15 cellular contexts compared by ENCODE assay signal in genomic region chr1:115665319-115665718, GRCh38. TPM values are rescaled to one million over a fixed set of nuclear protein-coding genes. Genes with fewer than 3 reads are reported as not detected.
DNase-seq lines count a peak whose midpoint lies in the region; ATAC-seq, FAIRE-seq and TF ChIP-seq lines count a peak whose summit lies in the region.
"Had no signal": no experiment of that assay in that cellular context is flagged by ENCODE, and none has a peak within 500 bp of the region (broad histone marks: within the 10 kb centered on the region; RNA-seq: fewer than 3 reads in every experiment).

No MANE protein-coding gene starts in this region.

- ATAC-seq in mucosa of descending colon = peak; percentile 83
- ATAC-seq: effector memory CD8-positive, alpha-beta T cell had no signal

- H3K4me1 ChIP-seq in mucosa of descending colon (ENCODE audit: low read depth) (peaks cover 3% of the 10 kb centered on the region), kidney (ENCODE audit: control insufficient read depth in 1 of 2, insufficient read depth in 1 of 2, low read depth in 1 of 2, low read length in 2 of 2) (no peaks in the 10 kb centered on the region)
- H3K4me1 ChIP-seq: neural progenitor cell had no signal

- FAIRE-seq in kidney (lab: Jason Lieb, UNC) = no peak

- in situ Hi-C loops in G401 (cut with HindIII; ENCODE audit: low sequenced_read_pairs) = no loop called here

- TF ChIP-seq CTCF in mucosa of descending colon (IDR thresholded peaks at IDR 0.05) = no peak
- no peak for TF ChIP-seq CTCF in kidney (IDR thresholded peaks at IDR 0.05; ENCODE audit: borderline replicate concordance, extremely low read depth, insufficient read depth)

- intact Hi-C loops in mucosa of descending colon (cut with DNase I, micrococcal nuclease) (no loop called here), kidney (cut with DNase I) (no loop called here)

- H3K36me3 ChIP-seq in mucosa of descending colon (ENCODE audit: low read depth) = no peaks in the 10 kb centered on the region
- peaks cover 8 to 22% of the 10 kb centered on the region in 2 donors for H3K36me3 ChIP-seq in kidney (ENCODE audit: control insufficient read depth in 1 of 2, insufficient read depth in 2 of 2, low read length in 2 of 2)
- H3K36me3 ChIP-seq: neural progenitor cell had no signal

- H3K9ac ChIP-seq in kidney (ENCODE audit: low read length in 2 of 2) = no peak overlapping the region
- H3K9ac ChIP-seq: neural progenitor cell had no signal

- no peak overlapping the region for H3K27ac ChIP-seq in kidney (ENCODE audit: low read depth in 2 of 2, low read length in 2 of 2)
- H3K27ac ChIP-seq: neural progenitor cell had no signal

- H3K4me3 ChIP-seq in mucosa of descending colon = no peak overlapping the region
- no peak overlapping the region for H3K4me3 ChIP-seq in kidney (ENCODE audit: low read length in 2 of 2)
- H3K4me3 ChIP-seq: neural progenitor cell had no signal

- DNase-seq in G401 (ENCODE audit: low spot score) (peak; percentile 11), NCI-H1105 treated with DMSO at 0.1 percent for 48 hours (lab: John Stamatoyannopoulos, UW) (peak; percentile 90), SW480 (ENCODE audit: low spot score) (peak; percentile 40), mucosa of descending colon (peak in 1 of 3 donors; percentile 54), NCI-H1694 treated with DMSO at 0.1 percent for 48 hours (lab: John Stamatoyannopoulos, UW) (no peak), kidney (no peak), COLO829 (ENCODE audit: low spot score) (no peak)
- DNase-seq: activated CD4-positive, alpha-beta T cell treated with anti-CD3 and anti-CD28 coated beads for 1 hour; activated effector memory CD4-positive, alpha-beta T cell treated with anti-CD3 and anti-CD28 coated beads, Interleukin-2, amount 50 U/mL, for 16 hours; amniotic stem cell; DMS 273 treated with DMSO at 0.1 percent for 48 hours; effector memory CD8-positive, alpha-beta T cell; hippocampal formation; stimulated activated CD4-positive, alpha-beta T cell treated with anti-CD3 and anti-CD28 coated beads, Interleukin-12 subunit alpha, Interleukin-12 subunit beta, amount 100 ng/mL, for 4 hours had no signal

- no peaks in the 10 kb centered on the region for H3K9me3 ChIP-seq in mucosa of descending colon
- no peaks in the 10 kb centered on the region for H3K9me3 ChIP-seq in kidney (ENCODE audit: control insufficient read depth in 1 of 2, low read length in 2 of 2)

RNA-seq across cellular contexts. Expression of gene VANGL1, which starts 23.5 kb away (rescaled TPM):
- total RNA-seq in G401 (2014; rRNA removed; shearing (Covaris generic)) = 1.5 and 2.3 TPM in 2 replicates
- total RNA-seq in mucosa of descending colon = 10 to 100 TPM; 15.6 to 21.7 (median 17.9) TPM
- total RNA-seq in kidney = 12.3 TPM
- polyA plus RNA-seq in kidney (ENCODE audit: insufficient read depth, low read depth, low replicate concordance) = 2.7 TPM

Comparison
In these comparisons a context has a peak if more than half of its experiments do, and no peak if none do; other contexts are left out.
1. DNase-seq: peak in G401 (single experiment), NCI-H1105 treated with DMSO at 0.1 percent for 48 hours (single experiment) and SW480 (single experiment); none in NCI-H1694 treated with DMSO at 0.1 percent for 48 hours (single experiment), kidney (single experiment) and COLO829 (single experiment).